Comparison of ENCODE assay signal across 15 cellular contexts in genomic region chr5:116075117-116075910, GRCh38. TPM values are rescaled to one million over a fixed set of nuclear protein-coding genes. Genes with fewer than 3 reads are reported as not detected.
A peak's percentile ranks its signal among the peaks of the same experiment; 100 is the strongest.
DNase-seq lines count a peak whose midpoint lies in the region; ATAC-seq and TF ChIP-seq lines count a peak whose summit lies in the region.
"Had no signal": no experiment of that assay in that cellular context is flagged by ENCODE, and none has a peak within 500 bp of the region (broad histone marks: within the 10 kb centered on the region; RNA-seq: fewer than 3 reads in every experiment).

No MANE protein-coding gene starts in this region.

- no peak overlapping the region for H3K4me3 Mint-ChIP-seq in activated CD4-positive, alpha-beta memory T cell treated with anti-CD3 and anti-CD28 coated beads for 36 hours
- no peak overlapping the region for H3K4me3 Mint-ChIP-seq in activated CD4-positive, alpha-beta memory T cell treated with anti-CD3 and anti-CD28 coated beads, Interleukin-2, amount 10 ng/mL, durations not matched to agents 7 days and 5 days
- H3K4me3 Mint-ChIP-seq: T-helper 1 cell treated with Interleukin-12 subunit alpha and Interleukin-12 subunit beta and Interleukin-4 antibody, amounts not matched to agents 30 μg/mL and 1 μg/mL, for 36 hours; type B pancreatic cell had no signal

- CTCF ChIA-PET in activated CD4-positive, alpha-beta memory T cell treated with anti-CD3 and anti-CD28 coated beads for 36 hours (lab: Charles Lee), result interaction anchor here (0.9 to 1.8 kb wide), 3 partner anchors 9 to 441 kb away, joined by 3 to 7 read pairs (median 5); partner anchors contain the start of gene COMMD10
- CTCF ChIA-PET in activated CD4-positive, alpha-beta memory T cell treated with anti-CD3 and anti-CD28 coated beads, Interleukin-2, amount 10 ng/mL, durations not matched to agents 7 days and 5 days (lab: Charles Lee), result no interaction called here

- H3K27ac ChIP-seq in osteoblast (ENCODE audit: low read depth, low read length), result no peak overlapping the region
- H3K27ac ChIP-seq: cardiac muscle cell, epithelial cell of prostate, right atrium auricular region had no signal

- peak; percentile 13 for DNase-seq in activated CD4-positive, alpha-beta memory T cell treated with anti-CD3 and anti-CD28 coated beads for 36 hours
- no peak for DNase-seq in activated CD4-positive, alpha-beta memory T cell treated with anti-CD3 and anti-CD28 coated beads, Interleukin-2, amount 10 ng/mL, durations not matched to agents 7 days and 5 days
- DNase-seq in LHCN-M2 (ENCODE audit: low read depth), result peak; percentile 39
- DNase-seq in amniotic epithelial cell (ENCODE audit: low read depth), result peak; percentile 57
- DNase-seq in osteoblast (ENCODE audit: insufficient read length, low spot score, missing footprints), result no peak
- no peak for DNase-seq in T-helper 9 cell
- DNase-seq in midbrain (lab: John Stamatoyannopoulos, UW), result no peak
- DNase-seq: DMS79 treated with DMSO at 0.1 percent for 48 hours, NCI-H1694 treated with DMSO at 0.1 percent for 48 hours had no signal

- H3K9me3 Mint-ChIP-seq in activated CD4-positive, alpha-beta memory T cell treated with anti-CD3 and anti-CD28 coated beads for 36 hours, result no peaks in the 10 kb centered on the region
- no peaks in the 10 kb centered on the region for H3K9me3 Mint-ChIP-seq in activated CD4-positive, alpha-beta memory T cell treated with anti-CD3 and anti-CD28 coated beads, Interleukin-2, amount 10 ng/mL, durations not matched to agents 7 days and 5 days
- H3K9me3 Mint-ChIP-seq: T-helper 1 cell treated with Interleukin-12 subunit alpha and Interleukin-12 subunit beta and Interleukin-4 antibody, amounts not matched to agents 30 μg/mL and 1 μg/mL, for 36 hours; type B pancreatic cell had no signal

- no peaks in the 10 kb centered on the region for H3K4me1 ChIP-seq in osteoblast (ENCODE audit: insufficient read depth, low read length)
- H3K4me1 ChIP-seq: right atrium auricular region had no signal

- H3K27me3 ChIP-seq in osteoblast (ENCODE audit: insufficient read depth, low read length), result peaks cover 8% of the 10 kb centered on the region
- H3K27me3 ChIP-seq: cardiac muscle cell, right atrium auricular region had no signal

- ATAC-seq in GM18873 (IDR thresholded peaks at IDR 0.05; ENCODE audit: low FRiP score, unreplicated experiment), result no peak

- H3K27me3 Mint-ChIP-seq in activated CD4-positive, alpha-beta memory T cell treated with anti-CD3 and anti-CD28 coated beads for 36 hours, result peaks cover 6% of the 10 kb centered on the region
- H3K27me3 Mint-ChIP-seq in activated CD4-positive, alpha-beta memory T cell treated with anti-CD3 and anti-CD28 coated beads, Interleukin-2, amount 10 ng/mL, durations not matched to agents 7 days and 5 days, result peaks cover 28% of the 10 kb centered on the region
- H3K27me3 Mint-ChIP-seq: type B pancreatic cell had no signal

- no peak overlapping the region for H3K27ac Mint-ChIP-seq in activated CD4-positive, alpha-beta memory T cell treated with anti-CD3 and anti-CD28 coated beads for 36 hours
- no peak overlapping the region for H3K27ac Mint-ChIP-seq in activated CD4-positive, alpha-beta memory T cell treated with anti-CD3 and anti-CD28 coated beads, Interleukin-2, amount 10 ng/mL, durations not matched to agents 7 days and 5 days
- H3K27ac Mint-ChIP-seq: T-helper 1 cell treated with Interleukin-12 subunit alpha and Interleukin-12 subunit beta and Interleukin-4 antibody, amounts not matched to agents 30 μg/mL and 1 μg/mL, for 36 hours; type B pancreatic cell had no signal

- no peaks in the 10 kb centered on the region for H3K9me3 ChIP-seq in osteoblast (ENCODE audit: low read depth, low read length)
- H3K9me3 ChIP-seq: right atrium auricular region had no signal

- TF ChIP-seq CTCF in osteoblast (IDR thresholded peaks at IDR 0.05; ENCODE audit: extremely low read depth, low read depth, low read length), result no peak

- H2AFZ ChIP-seq in osteoblast (ENCODE audit: low read length), result peak overlapping the region; percentile 20

- POLR2A ChIA-PET in activated CD4-positive, alpha-beta memory T cell treated with anti-CD3 and anti-CD28 coated beads for 36 hours (lab: Charles Lee), result no interaction called here
- POLR2A ChIA-PET in activated CD4-positive, alpha-beta memory T cell treated with anti-CD3 and anti-CD28 coated beads, Interleukin-2, amount 10 ng/mL, durations not matched to agents 7 days and 5 days (lab: Charles Lee), result no interaction called here

- peaks cover 4% of the 10 kb centered on the region for H3K36me3 Mint-ChIP-seq in activated CD4-positive, alpha-beta memory T cell treated with anti-CD3 and anti-CD28 coated beads for 36 hours
- H3K36me3 Mint-ChIP-seq in activated CD4-positive, alpha-beta memory T cell treated with anti-CD3 and anti-CD28 coated beads, Interleukin-2, amount 10 ng/mL, durations not matched to agents 7 days and 5 days (ENCODE audit: low read depth), result no peaks in the 10 kb centered on the region
- H3K36me3 Mint-ChIP-seq: type B pancreatic cell had no signal

- H3K4me3 ChIP-seq in osteoblast (ENCODE audit: insufficient read depth, low read length), result no peak overlapping the region
- H3K4me3 ChIP-seq: cardiac muscle cell, right atrium auricular region had no signal

- no peaks in the 10 kb centered on the region for H3K79me2 ChIP-seq in osteoblast (ENCODE audit: insufficient read depth, low read length)

- H4K20me1 ChIP-seq in osteoblast (ENCODE audit: insufficient read depth, low read length), result no peaks in the 10 kb centered on the region

- no peaks in the 10 kb centered on the region for H3K36me3 ChIP-seq in osteoblast (ENCODE audit: insufficient read depth, low read length)
- H3K36me3 ChIP-seq: cardiac muscle cell, right atrium auricular region had no signal

- no peak overlapping the region for H3K4me2 ChIP-seq in osteoblast (ENCODE audit: insufficient read depth, low read length)

- intact Hi-C loops in activated CD4-positive, alpha-beta memory T cell treated with anti-CD3 and anti-CD28 coated beads for 36 hours (cut with micrococcal nuclease), result no loop called here

- H3K4me1 Mint-ChIP-seq in activated CD4-positive, alpha-beta memory T cell treated with anti-CD3 and anti-CD28 coated beads for 36 hours (ENCODE audit: low read depth), result peaks cover 25% of the 10 kb centered on the region
- no peaks in the 10 kb centered on the region for H3K4me1 Mint-ChIP-seq in activated CD4-positive, alpha-beta memory T cell treated with anti-CD3 and anti-CD28 coated beads, Interleukin-2, amount 10 ng/mL, durations not matched to agents 7 days and 5 days

RNA-seq across cellular contexts. Expression of gene COMMD10, which starts 9.5 kb away (rescaled TPM):
- total RNA-seq in activated CD4-positive, alpha-beta memory T cell treated with anti-CD3 and anti-CD28 coated beads for 36 hours, result 10 to 100 TPM; 22.1 to 24.3 TPM
- 10 to 100 TPM; 21.7 to 22.5 TPM for total RNA-seq in activated CD4-positive, alpha-beta memory T cell treated with anti-CD3 and anti-CD28 coated beads, Interleukin-2, amount 10 ng/mL, durations not matched to agents 7 days and 5 days
- total RNA-seq in LHCN-M2 (2014; rRNA removed), result 33.3 and 37.7 TPM in 2 replicates
- 21.3 TPM for polyA plus RNA-seq in LHCN-M2 (2012)
- 29.7 and 30.4 TPM in 2 replicates for total RNA-seq in osteoblast

RNA-seq across cellular contexts. Expression of gene ARL14EPL, which starts 43.0 kb away (rescaled TPM):
- not detected for total RNA-seq in activated CD4-positive, alpha-beta memory T cell treated with anti-CD3 and anti-CD28 coated beads for 36 hours
- not detected for total RNA-seq in activated CD4-positive, alpha-beta memory T cell treated with anti-CD3 and anti-CD28 coated beads, Interleukin-2, amount 10 ng/mL, durations not matched to agents 7 days and 5 days
- total RNA-seq in LHCN-M2 (2014; rRNA removed) (0.40 TPM in 1 of 2 replicates, not detected in the other), osteoblast (not detected in 2 replicates)
- not detected for polyA plus RNA-seq in LHCN-M2 (2012)
- total RNA-seq: cardiac muscle cell, right atrium auricular region had no signal
- polyA plus RNA-seq: cardiac muscle cell had no signal

Comparison
In these comparisons a context has a peak if more than half of its experiments do, and no peak if none do; other contexts are left out.
1. DNase-seq: peak in activated CD4-positive, alpha-beta memory T cell treated with anti-CD3 and anti-CD28 coated beads for 36 hours (single experiment), LHCN-M2 (single experiment) and amniotic epithelial cell (single experiment); none in activated CD4-positive, alpha-beta memory T cell treated with anti-CD3 and anti-CD28 coated beads, Interleukin-2, amount 10 ng/mL, durations not matched to agents 7 days and 5 days (single experiment), osteoblast (single experiment), T-helper 9 cell (single experiment) and midbrain (single experiment).